Comparison of ENCODE assay signal across 8 cellular contexts in the genomic region with DNA sequence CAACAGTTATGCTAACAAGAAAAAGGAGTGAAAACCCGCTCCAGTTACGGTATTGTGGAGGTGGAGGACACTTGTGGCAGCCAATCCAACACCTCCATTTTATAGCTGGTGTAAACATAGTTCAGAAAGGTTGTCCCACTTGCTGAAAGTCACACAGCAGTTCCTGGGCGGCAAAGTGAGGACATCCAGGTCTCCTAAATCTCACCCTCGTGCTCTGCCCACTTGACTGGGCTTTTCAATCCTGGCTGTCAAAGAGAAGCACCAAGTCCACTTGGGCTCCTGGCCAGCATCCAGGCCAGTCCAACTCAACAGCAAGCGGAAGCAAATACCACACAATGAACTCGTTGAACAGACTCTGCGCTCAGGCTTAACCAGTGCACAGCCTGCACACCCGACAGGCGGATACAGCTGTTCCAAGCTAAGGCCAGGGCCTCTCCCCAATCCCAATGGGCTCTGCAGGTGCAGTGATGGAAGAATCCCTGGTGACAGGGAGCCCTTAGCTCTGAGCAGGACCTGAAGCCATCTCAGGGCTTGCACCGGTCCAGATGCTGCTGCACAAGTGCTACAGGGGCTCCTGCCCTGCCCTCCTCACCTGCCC.
A peak's percentile ranks its signal among the peaks of the same experiment; 100 is the strongest.
DNase-seq lines count a peak whose midpoint lies in the region; ATAC-seq and TF ChIP-seq lines count a peak whose summit lies in the region.
"Not testable (repeated sequence)": the region's sequence is repeated elsewhere in the genome, so short reads cannot be mapped to it uniquely, and the experiment has no call there.

No MANE protein-coding gene starts in this region.

- ATAC-seq in Panc1 (peak; percentile 8; the same call in 1 of the 2 replicates), psoas muscle (peak in 3 of 4 donors; percentile 6 to 15 (median 6))

- in situ Hi-C loops in Caki2 (cut with HindIII; ENCODE audit: low pct_unique_long_range_greater_than_20kb, low sequenced_read_pairs); Panc1 (cut with HindIII; ENCODE audit: low pct_unique_long_range_greater_than_20kb, low sequenced_read_pairs): not testable (repeated sequence)

- WGBS in psoas muscle, 3 donors, result 37 to 59% (median 38%) methylated on average over 10 of the region's 10 CpGs
- 41 to 49% methylated on average over 9 to 10 of the region's 10 CpGs for WGBS in thyroid gland, 2 donors

- H3K9me3 ChIP-seq in Panc1 (ENCODE audit: control insufficient read depth, insufficient read depth, low read depth, low read length); psoas muscle; thyroid gland: not testable (repeated sequence)

- not testable (repeated sequence) for H3K27me3 Mint-ChIP-seq in brain

- POLR2A ChIA-PET in Panc1 (lab: Charles Lee), result not testable (repeated sequence)

- H3K4me1 ChIP-seq in Panc1 (ENCODE audit: control insufficient read depth, insufficient read depth, low read length) (peaks cover 73% of the 10 kb centered on the region), psoas muscle (peaks cover 47% of the 10 kb centered on the region), thyroid gland (peaks cover 29 to 70% of the 10 kb centered on the region in 2 donors)

- peak overlapping the region; percentile 6 to 91 (median 59) for H3K27ac Mint-ChIP-seq in brain

- not testable (repeated sequence) for BruUV-seq in Panc1 (replicated peaks; lab: Mats Ljungman, UMichigan)

- DNase-seq in Caki2 (ENCODE audit: low read depth), result peak; percentile 4
- DNase-seq in Panc1 (ENCODE audit: low read depth, low spot score), result not testable (repeated sequence)
- peak; percentile 61 for DNase-seq in activated CD8-positive, alpha-beta memory T cell treated with anti-CD3 and anti-CD28 coated beads, Interleukin-2, amount 50 U/mL, for 48 hours
- peak in 32 of 42 donors; percentile 44 to 82 (median 64) for DNase-seq in head of caudate nucleus
- DNase-seq in mesenteric fat pad (ENCODE audit: low spot score), result peak; percentile 89
- peak; percentile 29 to 63 for DNase-seq in psoas muscle
- DNase-seq in thyroid gland, result peak; percentile 80 to 87

- H3K4me3 Mint-ChIP-seq in brain, result peak overlapping the region in 1 of 5 experiments; percentile 28

- peaks cover 82% of the 10 kb centered on the region for H3K4me1 Mint-ChIP-seq in brain

- peaks cover 30% of the 10 kb centered on the region for H3K36me3 Mint-ChIP-seq in brain

- TF ChIP-seq POLR2A in thyroid gland (IDR thresholded peaks at IDR 0.05), result not testable (repeated sequence)

- H3K27ac ChIP-seq in Panc1 (ENCODE audit: low read length), result peak overlapping the region; percentile 46
- H3K27ac ChIP-seq in psoas muscle, result peak overlapping the region; percentile 94
- H3K27ac ChIP-seq in thyroid gland, result peak overlapping the region in 2 of 3 donors; percentile 22 to 32

- not testable (repeated sequence) for TF ChIP-seq CTCF in Panc1 (IDR thresholded peaks at IDR 0.05); brain (conservative IDR thresholded peaks at IDR 0.05); psoas muscle (IDR thresholded peaks at IDR 0.05); thyroid gland (IDR thresholded peaks at IDR 0.05)

- H3K4me3 ChIP-seq in Panc1 (ENCODE audit: low read depth in 2 of 2, low read length in 2 of 2); thyroid gland (replicated peaks in 1 of 3): not testable (repeated sequence)
- H3K4me3 ChIP-seq in psoas muscle, result peak overlapping the region; percentile 24

- CTCF ChIA-PET in Panc1 (lab: Charles Lee), result not testable (repeated sequence)

- intact Hi-C loops in Panc1 (cut with micrococcal nuclease; ENCODE audit: unreplicated experiment); psoas muscle (cut with DNase I); thyroid gland (cut with DNase I): not testable (repeated sequence)
- intact Hi-C loops in head of caudate nucleus (cut with DNase I), result loop anchor here (10.0 kb wide), 1 partner anchor 85 kb away; a partner anchor contains a TSS

- not testable (repeated sequence) for H3K36me3 ChIP-seq in Panc1 (ENCODE audit: control insufficient read depth, insufficient read depth, low read length); psoas muscle (ENCODE audit: insufficient read depth in 1 of 2, low read depth in 1 of 2); thyroid gland

- not testable (repeated sequence) for H3K9me3 Mint-ChIP-seq in brain

- not testable (repeated sequence) for H3K27me3 ChIP-seq in Panc1 (ENCODE audit: control insufficient read depth, insufficient read depth, low read length); psoas muscle (ENCODE audit: insufficient read depth in 3 of 3, low read length in 2 of 3); thyroid gland

Comparison
In these comparisons a context has a peak if more than half of its experiments do, and no peak if none do; other contexts are left out.
1. H3K27ac ChIP-seq: peak in every context shown above with its lines; median percentile 94 in psoas muscle; 46 in Panc1; 27 in thyroid gland.